ENCODE assay signal across 8 cellular contexts in the genomic region with DNA sequence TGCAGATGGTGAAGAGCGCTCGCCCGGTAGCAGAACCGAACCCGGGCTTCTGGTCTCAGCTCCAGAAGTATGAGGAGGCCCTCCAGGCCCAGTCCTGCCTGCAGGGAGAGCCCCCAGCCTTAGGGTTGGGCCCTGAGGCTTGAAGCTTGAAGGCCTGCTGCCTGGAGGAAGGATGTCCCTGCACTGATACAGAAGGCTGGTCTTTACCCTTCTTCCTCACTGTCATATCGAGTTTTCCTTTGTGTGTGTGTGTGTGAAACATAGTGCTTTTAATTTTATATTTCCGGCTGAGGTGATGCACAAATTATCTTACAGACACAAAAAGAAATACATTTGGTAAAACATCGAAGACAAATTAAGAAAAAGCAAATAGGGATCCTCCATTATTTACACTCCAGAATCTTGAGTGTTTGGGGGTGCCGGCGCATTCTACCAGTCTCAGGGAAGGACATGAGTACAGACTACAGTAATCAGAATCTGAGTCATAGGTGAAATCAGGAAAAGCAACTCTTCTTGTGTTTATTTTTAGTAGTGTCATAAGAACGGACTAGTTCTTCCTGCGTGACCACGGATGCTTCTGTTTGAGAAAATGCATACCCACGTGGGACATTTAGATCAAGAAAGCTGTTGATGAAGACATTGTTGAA. TPM values are rescaled to one million over a fixed set of nuclear protein-coding genes. Genes with fewer than 3 reads are reported as not detected.
DNase-seq lines count a peak whose midpoint lies in the region; ATAC-seq and TF ChIP-seq lines count a peak whose summit lies in the region.

No MANE protein-coding gene starts in this region.

- H3K9me3 ChIP-seq in SK-N-SH = no peaks in the 10 kb centered on the region

- POLR2A ChIA-PET in SK-N-SH (lab: Yijun Ruan, JAX) = interaction anchor here (0.8 to 2.1 kb wide), 6 partner anchors 8 to 313 kb away, joined by 3 to 19 read pairs (median 4); partner anchors contain the start of genes CAPN10 and KIF1A

- no peak overlapping the region for H3K27ac Mint-ChIP-seq in nephron progenitor cell

- WGBS in SK-N-SH (ENCODE audit: low lambda C conversion rate) = 11% methylated on average over 9 of the region's 14 CpGs

- H3K27me3 Mint-ChIP-seq in nephron progenitor cell (ENCODE audit: low read depth, poor library complexity) = peaks cover 8% of the 10 kb centered on the region

- H3K79me2 ChIP-seq in SK-N-SH (ENCODE audit: insufficient read depth) = peaks cover 44% of the 10 kb centered on the region

- H3K4me1 ChIP-seq in SK-N-SH (ENCODE audit: control insufficient read depth in 1 of 2, insufficient read depth in 2 of 2, low read depth in 1 of 2, low read length in 1 of 2) = peaks cover 34 to 41% of the 10 kb centered on the region in 2 experiments

- H3K4me3 Mint-ChIP-seq in nephron progenitor cell = peak overlapping the region; percentile 82

- H3K4me1 Mint-ChIP-seq in nephron progenitor cell = peaks cover 42% of the 10 kb centered on the region

- H3K4me3 ChIP-seq in GM06990 (replicated peaks; ENCODE audit: low read depth, low read length) (peak overlapping the region; percentile 71), SK-N-SH (ENCODE audit: low read depth in 2 of 2, low read length in 1 of 2) (peak overlapping the region; percentile 64 to 85)

- H2AFZ ChIP-seq in SK-N-SH (ENCODE audit: low read depth) = peak overlapping the region; percentile 1; the same call in 1 of the 2 replicates

- H3K36me3 ChIP-seq in GM06990 (ENCODE audit: control insufficient read depth, insufficient read depth, low read length) = no peaks in the 10 kb centered on the region
- peaks cover 0 to 7% of the 10 kb centered on the region in 2 experiments for H3K36me3 ChIP-seq in SK-N-SH (replicated peaks in 1 of 2; ENCODE audit: control insufficient read depth in 1 of 2, insufficient read depth in 2 of 2, low read length in 1 of 2)

- H3K27ac ChIP-seq in SK-N-SH (ENCODE audit: low read depth in 2 of 2, low read length in 1 of 2) (peak overlapping the region; percentile 80 to 92), epithelial cell of prostate (peak overlapping the region; percentile 97)

- peaks cover 19% of the 10 kb centered on the region for H3F3A ChIP-seq in SK-N-SH (replicated peaks; ENCODE audit: insufficient read depth)

- no peak for TF ChIP-seq RAD21 in SK-N-SH (IDR thresholded peaks at IDR 0.05; ENCODE audit: low read length)

- no peaks in the 10 kb centered on the region for H3K9me3 Mint-ChIP-seq in nephron progenitor cell

- peak; percentile 3 for ATAC-seq in HG02798 (IDR thresholded peaks at IDR 0.05; ENCODE audit: poor library complexity, unreplicated experiment)

- no peak for TF ChIP-seq CTCF in GM06990 (IDR thresholded peaks at IDR 0.05; ENCODE audit: insufficient read depth, low read length, poor library complexity, severe bottlenecking)
- TF ChIP-seq CTCF in SK-N-SH (IDR thresholded peaks at IDR 0.05) = no peak
- no peak for TF ChIP-seq CTCF in nephron progenitor cell (IDR thresholded peaks at IDR 0.05)

- peaks cover 12% of the 10 kb centered on the region; the same call in 1 of the 2 replicates for H4K20me1 ChIP-seq in SK-N-SH (ENCODE audit: insufficient read depth)

- TF ChIP-seq EP300 in SK-N-SH (IDR thresholded peaks at IDR 0.05; ENCODE audit: borderline replicate concordance in 1 of 2, low read depth in 1 of 2, low read length in 1 of 2) = no peak

- DNase-seq in GM06990 (ENCODE audit: extremely low read depth, insufficient read length) = no peak
- no peak for DNase-seq in SK-N-SH
- peak; percentile 73 for DNase-seq in epithelial cell of prostate (ENCODE audit: low read depth, low spot score)
- no peak for DNase-seq in nephron progenitor cell
- no peak for DNase-seq in NCI-H2107 (lab: John Stamatoyannopoulos, UW)
- DNase-seq in HuH-7.5 (ENCODE audit: low spot score) = no peak
- DNase-seq in KBM-7 = no peak

- CTCF ChIA-PET in SK-N-SH (lab: Yijun Ruan, JAX) = interaction anchor here (0.7 to 1.8 kb wide), 4 partner anchors 24 to 290 kb away, joined by 3 to 7 read pairs (median 4); no protein-coding TSS in a partner anchor

- H3K36me3 Mint-ChIP-seq in nephron progenitor cell (ENCODE audit: low read depth) = peaks cover 13% of the 10 kb centered on the region

- H3K27me3 ChIP-seq in GM06990 (replicated peaks; ENCODE audit: control insufficient read depth, insufficient read depth, low read length) (no peaks in the 10 kb centered on the region), SK-N-SH (ENCODE audit: insufficient read depth) (no peaks in the 10 kb centered on the region)

- H3K9ac ChIP-seq in SK-N-SH = peak overlapping the region; percentile 97

- H3K4me2 ChIP-seq in SK-N-SH = peak overlapping the region; percentile 84

- in situ Hi-C loops in KBM-7 (cut with MboI; ENCODE audit: low pct_unique_long_range_greater_than_20kb, low sequenced_read_pairs) = no loop called here

- no peaks in the 10 kb centered on the region for H3K9me2 ChIP-seq in SK-N-SH

TF ChIP-seq in SK-N-SH, 30 proteins besides CTCF, POLR2A, EP300 and RAD21:
- no peak for TF ChIP-seq SIN3A (IDR thresholded peaks at IDR 0.05; ENCODE audit: borderline replicate concordance, low read depth, low read length)
- peak; percentile 39; the same call in 1 of the 2 replicates for TF ChIP-seq FOSL2 (IDR thresholded peaks at IDR 0.05; ENCODE audit: borderline replicate concordance, low read depth)
- 0 out of 2 replicates have a peak, but pooled peaks have one; percentile 3 for TF ChIP-seq JUND (IDR thresholded peaks at IDR 0.05)

RNA-seq across cellular contexts. Expression of gene DUSP28, which starts 1.3 kb away (rescaled TPM):
- polyA plus RNA-seq in SK-N-SH (2012; rRNA removed) = 4.1 and 6.4 TPM in 2 replicates
- 5.2 and 5.8 TPM in 2 replicates for polyA plus RNA-seq in SK-N-SH (2012; cell fraction: cytosol; rRNA removed)
- polyA plus RNA-seq in SK-N-SH (2012; cell fraction: nucleus; rRNA removed) = 4.5 and 5.9 TPM in 2 replicates

RNA-seq across cellular contexts. Expression of gene ANKMY1, which starts 3.7 kb away (rescaled TPM):
- 12.1 and 15.9 TPM in 2 replicates for polyA plus RNA-seq in SK-N-SH (2012; rRNA removed)
- 5.0 and 7.1 TPM in 2 replicates for polyA plus RNA-seq in SK-N-SH (2012; cell fraction: cytosol; rRNA removed)
- 56.7 and 59.6 TPM in 2 replicates for polyA plus RNA-seq in SK-N-SH (2012; cell fraction: nucleus; rRNA removed)

RNA-seq across cellular contexts. Expression of gene RNPEPL1, which starts 6.8 kb away (rescaled TPM):
- polyA plus RNA-seq in SK-N-SH (2012; rRNA removed) = 13.3 and 14.3 TPM in 2 replicates
- polyA plus RNA-seq in SK-N-SH (2012; cell fraction: cytosol; rRNA removed) = 4.9 and 9.6 TPM in 2 replicates
- 41.2 and 59.3 TPM in 2 replicates for polyA plus RNA-seq in SK-N-SH (2012; cell fraction: nucleus; rRNA removed)

RNA-seq across cellular contexts. Expression of gene CAPN10, which starts 25.1 kb away (rescaled TPM):
- 24.0 and 28.1 TPM in 2 replicates for polyA plus RNA-seq in SK-N-SH (2012; rRNA removed)
- 7.5 and 13.2 TPM in 2 replicates for polyA plus RNA-seq in SK-N-SH (2012; cell fraction: cytosol; rRNA removed)
- polyA plus RNA-seq in SK-N-SH (2012; cell fraction: nucleus; rRNA removed) = 110 and 163 TPM in 2 replicates
